ENCODE assay signal across 26 cellular contexts in genomic region chr7:25263292-25263691, GRCh38. TPM values are rescaled to one million over a fixed set of nuclear protein-coding genes. Genes with fewer than 3 reads are reported as not detected.
"Had no signal": no experiment of that assay in that cellular context is flagged by ENCODE, and none has a peak within 500 bp of the region (broad histone marks: within the 10 kb centered on the region; RNA-seq: fewer than 3 reads in every experiment).

No MANE protein-coding gene starts in this region.

- H3K36me3 ChIP-seq: ascending aorta, brain microvascular endothelial cell, Peyer's patch, SJSA1 had no signal

- DNase-seq: activated CD4-positive, alpha-beta T cell treated with anti-CD3 and anti-CD28 coated beads for 4 hours; activated CD8-positive, alpha-beta memory T cell treated with anti-CD3 and anti-CD28 coated beads, Interleukin-2, amount 10 ng/mL, durations not matched to agents 7 days and 5 days; activated gamma-delta T cell; activated naive CD4-positive, alpha-beta T cell treated with anti-CD3 and anti-CD28 coated beads, Interleukin-2, amount 10 ng/mL, durations not matched to agents 7 days and 5 days; activated T-cell treated with anti-CD3 and anti-CD28 coated beads, Interleukin-2, amount 50 U/mL, for 48 hours; amniotic stem cell; caudate nucleus; KG1; MM.1S; NCI-H1105; NCI-H1436; NCI-H1694 treated with DMSO at 0.1 percent for 48 hours; NCI-H2081 treated with DMSO at 0.1 percent for 48 hours; NCI-H446; NCI-H524; Peyer's patch; SHP77; SW 1271 had no signal

- H3K36me3 Mint-ChIP-seq: activated CD8-positive, alpha-beta memory T cell treated with anti-CD3 and anti-CD28 coated beads, Interleukin-2, amount 10 ng/mL, durations not matched to agents 7 days and 5 days; activated naive CD4-positive, alpha-beta T cell treated with anti-CD3 and anti-CD28 coated beads, Interleukin-2, amount 10 ng/mL, durations not matched to agents 7 days and 5 days had no signal

- H3K27me3 ChIP-seq: ascending aorta, brain microvascular endothelial cell, Peyer's patch, SJSA1 had no signal

- H3K4me3 Mint-ChIP-seq: activated CD8-positive, alpha-beta memory T cell treated with anti-CD3 and anti-CD28 coated beads, Interleukin-2, amount 10 ng/mL, durations not matched to agents 7 days and 5 days; activated naive CD4-positive, alpha-beta T cell treated with anti-CD3 and anti-CD28 coated beads, Interleukin-2, amount 10 ng/mL, durations not matched to agents 7 days and 5 days; activated T-helper 17 cell treated with anti-CD3 and anti-CD28 coated beads, Interleukin-2, amount 50 U/mL, for 72 hours had no signal

- H3K27ac ChIP-seq: ascending aorta, brain microvascular endothelial cell, Peyer's patch, SJSA1 had no signal

- H3K9me3 Mint-ChIP-seq: activated naive CD4-positive, alpha-beta T cell treated with anti-CD3 and anti-CD28 coated beads, Interleukin-2, amount 10 ng/mL, durations not matched to agents 7 days and 5 days; activated T-helper 17 cell treated with anti-CD3 and anti-CD28 coated beads, Interleukin-2, amount 50 U/mL, for 72 hours had no signal

- H3K4me3 ChIP-seq: ascending aorta, Peyer's patch, SJSA1 had no signal

- H3K27ac Mint-ChIP-seq: activated CD8-positive, alpha-beta memory T cell treated with anti-CD3 and anti-CD28 coated beads, Interleukin-2, amount 10 ng/mL, durations not matched to agents 7 days and 5 days; activated naive CD4-positive, alpha-beta T cell treated with anti-CD3 and anti-CD28 coated beads, Interleukin-2, amount 10 ng/mL, durations not matched to agents 7 days and 5 days; activated T-helper 17 cell treated with anti-CD3 and anti-CD28 coated beads, Interleukin-2, amount 50 U/mL, for 72 hours had no signal

- ATAC-seq: activated CD4-positive, CD25-positive, alpha-beta regulatory T cell treated with anti-CD3 and anti-CD28 coated beads, Interleukin-2, amount 50 U/mL, for 24 hours; activated CD8-positive, alpha-beta memory T cell treated with anti-CD3 and anti-CD28 coated beads, Interleukin-2, amount 10 ng/mL, durations not matched to agents 7 days and 5 days; activated T-helper 17 cell treated with anti-CD3 and anti-CD28 coated beads, Interleukin-2, amount 50 U/mL, for 72 hours had no signal

- H3K9me3 ChIP-seq: ascending aorta, Peyer's patch, SJSA1 had no signal

RNA-seq across cellular contexts. Expression of gene NPVF, which starts 35.0 kb away (rescaled TPM):
- total RNA-seq: activated CD8-positive, alpha-beta memory T cell treated with anti-CD3 and anti-CD28 coated beads, Interleukin-2, amount 10 ng/mL, durations not matched to agents 7 days and 5 days; activated T-helper 17 cell treated with anti-CD3 and anti-CD28 coated beads, Interleukin-2, amount 50 U/mL, for 72 hours; ascending aorta; cerebellum; LHCN-M2; Peyer's patch; SJSA1; T-helper 1 cell treated with Interleukin-12 subunit alpha and Interleukin-12 subunit beta and Interleukin-4 antibody, amounts not matched to agents 30 ng/mL and 1 ng/mL, for 36 hours had no signal
